ENCODE assay signal across 8 cellular contexts in genomic region chr6:52361347-52361944, GRCh38. TPM values are rescaled to one million over a fixed set of nuclear protein-coding genes. Genes with fewer than 3 reads are reported as not detected.
A peak's percentile ranks its signal among the peaks of the same experiment; 100 is the strongest.
DNase-seq lines count a peak whose midpoint lies in the region; ATAC-seq, FAIRE-seq and TF ChIP-seq lines count a peak whose summit lies in the region.

No MANE protein-coding gene starts in this region.

- H2AFZ ChIP-seq in endothelial cell of umbilical vein (ENCODE audit: low read depth, low read length), result peak overlapping the region; percentile 68

- H3K9me3 Mint-ChIP-seq in WTC11, result no peaks in the 10 kb centered on the region
- no peaks in the 10 kb centered on the region for H3K9me3 Mint-ChIP-seq in naive B cell

- H3K27ac Mint-ChIP-seq in WTC11, result peak overlapping the region; percentile 6; the same call in 1 of the 2 replicates
- peak overlapping the region; percentile 83 to 98 (median 94) for H3K27ac Mint-ChIP-seq in naive B cell

- no peaks in the 10 kb centered on the region for H4K20me1 ChIP-seq in endothelial cell of umbilical vein (replicated peaks; ENCODE audit: control insufficient read depth, extremely low read depth, insufficient read depth, low read length)

- DNase-seq in GM12865 (ENCODE audit: low read depth) (no peak), WTC11 (ENCODE audit: low spot score) (no peak), endothelial cell of umbilical vein (ENCODE audit: low read depth, low spot score) (no peak), naive B cell (no peak), NCI-H1417 treated with DMSO at 0.1 percent for 48 hours (lab: John Stamatoyannopoulos, UW) (no peak), posterior vena cava (ENCODE audit: low spot score) (no peak), HuH-7 (ENCODE audit: low spot score) (no peak)

- H3K4me1 Mint-ChIP-seq in WTC11, result peaks cover 34% of the 10 kb centered on the region
- peaks cover 21 to 29% (median 22%) of the 10 kb centered on the region in 3 donors for H3K4me1 Mint-ChIP-seq in naive B cell

- H3K27me3 Mint-ChIP-seq in WTC11 (ENCODE audit: low read depth) (peaks cover 32% of the 10 kb centered on the region), naive B cell (no peaks in the 10 kb centered on the region)

- intact Hi-C loops in endothelial cell of umbilical vein (cut with micrococcal nuclease) (loop anchor here (1.0 kb wide), 1 partner anchor 9 kb away; no protein-coding TSS in a partner anchor), posterior vena cava (cut with DNase I) (no loop called here)

- no peaks in the 10 kb centered on the region for H3K27me3 ChIP-seq in endothelial cell of umbilical vein (ENCODE audit: control insufficient read depth in 2 of 2, insufficient read depth in 2 of 2, low read length in 2 of 2)

- POLR2A ChIA-PET in WTC11 (lab: Charles Lee) (interaction anchor here (1.2 to 1.5 kb wide), 3 partner anchors 31 to 77 kb away, joined by 4 to 13 read pairs (median 5); partner anchors contain the start of gene MCM3), endothelial cell of umbilical vein (lab: Charles Lee) (interaction anchor here (0.7 to 1.1 kb wide), 3 partner anchors 9 to 39 kb away, joined by 3 to 4 read pairs (median 4); no protein-coding TSS in a partner anchor)

- dilution Hi-C loops in endothelial cell of umbilical vein (cut with MboI; ENCODE audit: extremely low pct_ligation_motif_present, low sequenced_read_pairs), result no loop called here

- peak overlapping the region; percentile 19 for H3K27ac ChIP-seq in endothelial cell of umbilical vein (ENCODE audit: insufficient read depth, low read depth, low read length)

- H3K36me3 ChIP-seq in endothelial cell of umbilical vein (ENCODE audit: control insufficient read depth in 2 of 2, extremely low read depth in 1 of 2, insufficient read depth in 2 of 2, low read length in 2 of 2), result no peaks in the 10 kb centered on the region

- CTCF ChIA-PET in WTC11 (lab: Charles Lee), result interaction anchor here (1.9 to 2.5 kb wide), 2 partner anchors 39 to 76 kb away, joined by 7 to 21 read pairs; partner anchors contain the start of gene MCM3
- CTCF ChIA-PET in endothelial cell of umbilical vein (lab: Charles Lee), result interaction anchor here (0.6 to 3.5 kb wide), 10 partner anchors 9 to 97 kb away, joined by 3 to 26 read pairs (median 6); partner anchors contain the start of gene MCM3

- H3K9ac ChIP-seq in endothelial cell of umbilical vein (replicated peaks; ENCODE audit: extremely low read depth, insufficient read depth, low read length), result peak overlapping the region; percentile 81

- TF ChIP-seq CTCF in GM12865 (IDR thresholded peaks at IDR 0.05; ENCODE audit: insufficient read depth, low read depth, low read length, missing control alignments), result no peak
- no peak for TF ChIP-seq CTCF in WTC11 (IDR thresholded peaks at IDR 0.05)
- no peak for TF ChIP-seq CTCF in endothelial cell of umbilical vein (IDR thresholded peaks at IDR 0.05; ENCODE audit: extremely low read depth in 1 of 2, insufficient read depth in 1 of 2, low read depth in 1 of 2, low read length in 2 of 2)

- H3K4me3 Mint-ChIP-seq in WTC11, result peak overlapping the region; percentile 78
- H3K4me3 Mint-ChIP-seq in naive B cell, result peak overlapping the region; percentile 82 to 97 (median 94)

- peak; percentile 48 for TF ChIP-seq POLR2A in endothelial cell of umbilical vein (IDR thresholded peaks at IDR 0.05; ENCODE audit: low read depth, low read length)

- H3K9me1 ChIP-seq in endothelial cell of umbilical vein (replicated peaks; ENCODE audit: control insufficient read depth, extremely low read depth, insufficient read depth, low read length), result no peaks in the 10 kb centered on the region

- H3K79me2 ChIP-seq in endothelial cell of umbilical vein (ENCODE audit: control insufficient read depth, insufficient read depth, low read length), result peaks cover 5% of the 10 kb centered on the region

- peak; percentile 10 for ATAC-seq in HG03159 (IDR thresholded peaks at IDR 0.05; ENCODE audit: unreplicated experiment)
- no peak; the same call in 1 of the 2 replicates for ATAC-seq in WTC11
- ATAC-seq in naive B cell (ENCODE audit: low read depth in 2 of 2), result peak; percentile 38 to 52

- H3K36me3 Mint-ChIP-seq in WTC11 (0 out of 2 replicates have a peak, but pooled peaks cover 2% of the 10 kb centered on the region), naive B cell (no peaks in the 10 kb centered on the region)

- peaks cover 12% of the 10 kb centered on the region for H3K4me1 ChIP-seq in endothelial cell of umbilical vein (ENCODE audit: control insufficient read depth, extremely low read depth, insufficient read depth, low read length)

- H3K4me3 ChIP-seq in GM12865 (ENCODE audit: low read depth, low read length) (peak overlapping the region; percentile 100), endothelial cell of umbilical vein (replicated peaks in 1 of 3; ENCODE audit: insufficient read depth in 1 of 3, low read depth in 1 of 3, low read length in 3 of 3) (peak overlapping the region; percentile 16 to 88 (median 78))

- no peaks in the 10 kb centered on the region for H3K9me3 ChIP-seq in endothelial cell of umbilical vein (replicated peaks; ENCODE audit: control insufficient read depth, insufficient read depth, low read length)

- H3K4me2 ChIP-seq in endothelial cell of umbilical vein (ENCODE audit: insufficient read depth, low read length), result peak overlapping the region; percentile 65

- FAIRE-seq in endothelial cell of umbilical vein (lab: Jason Lieb, UNC), result no peak

- TSS peak; percentile 88 for BruUV-seq in endothelial cell of umbilical vein (replicated peaks; lab: Mats Ljungman, UMichigan)

TF ChIP-seq in WTC11, 78 proteins besides CTCF, POLR2A, EP300 and RAD21 (continues in another document):
- no peak for TF ChIP-seq KAT7 (CRISPR knock-in tag; IDR thresholded peaks at IDR 0.05; ENCODE audit: borderline replicate concordance)

TF ChIP-seq in endothelial cell of umbilical vein, 7 proteins besides CTCF, POLR2A, EP300 and RAD21:
- TF ChIP-seq GATA2 (IDR thresholded peaks at IDR 0.05; ENCODE audit: insufficient read depth, insufficient read length, low read depth, low read length), result no peak
- no peak for TF ChIP-seq EZH2 (IDR thresholded peaks at IDR 0.05; ENCODE audit: borderline replicate concordance, low read depth, low read length, severe bottlenecking)
- no peak for TF ChIP-seq MAX (IDR thresholded peaks at IDR 0.05; ENCODE audit: insufficient read depth, insufficient read length)
- TF ChIP-seq MYC (IDR thresholded peaks at IDR 0.05; ENCODE audit: low read depth, low read length), result no peak
- no peak for TF ChIP-seq FOS (IDR thresholded peaks at IDR 0.05; ENCODE audit: borderline replicate concordance, insufficient read depth, low read length)
- no peak for TF ChIP-seq POLR2AphosphoS5 (IDR thresholded peaks at IDR 0.05; ENCODE audit: insufficient read depth, low read depth, low read length)
- no peak for TF ChIP-seq JUN (IDR thresholded peaks at IDR 0.05; ENCODE audit: borderline replicate concordance, insufficient read depth, insufficient read length, low read depth)

RNA-seq across cellular contexts. Expression of gene PAQR8, which starts 0.5 kb away (rescaled TPM):
- total RNA-seq in WTC11 (2021) (11.1 to 12.5 TPM (median 11.7 TPM) in 3 replicates), endothelial cell of umbilical vein (6.0 TPM in 2 replicates), posterior vena cava (1 to 10 TPM; 3.9 TPM)
- polyA plus RNA-seq in endothelial cell of umbilical vein (4.3 TPM in 2 replicates), naive B cell (ENCODE audit: low read depth in 6 of 6) (1 to 10 TPM; 2.4 to 6.2 (median 5.9) TPM)
- polyA plus RNA-seq in endothelial cell of umbilical vein (2011; cell fraction: cytosol; rRNA removed), result 2.6 and 3.1 TPM in 2 replicates
- 1.3 and 1.5 TPM in 2 replicates for polyA plus RNA-seq in endothelial cell of umbilical vein (2011; cell fraction: nucleus; rRNA removed)
- 3.8 and 5.2 TPM in 2 replicates for polyA plus RNA-seq in endothelial cell of umbilical vein (2012)
- polyA minus RNA-seq in endothelial cell of umbilical vein, result 9.5 and 11.6 TPM in 2 replicates
- 0.20 TPM for polyA minus RNA-seq in endothelial cell of umbilical vein (2011; cell fraction: cytosol; rRNA and poly(A)+ RNA removed)
- polyA minus RNA-seq in endothelial cell of umbilical vein (2011; cell fraction: nucleus; rRNA and poly(A)+ RNA removed), result 1.8 and 1.9 TPM in 2 replicates

RNA-seq across cellular contexts. Expression of gene EFHC1, which starts 58.7 kb away (rescaled TPM):
- total RNA-seq in WTC11 (2021), result 13.4 to 19.2 TPM (median 15.5 TPM) in 3 replicates
- total RNA-seq in endothelial cell of umbilical vein, result 14.6 and 21.1 TPM in 2 replicates
- polyA plus RNA-seq in endothelial cell of umbilical vein, result 17.6 and 18.5 TPM in 2 replicates
- 12.6 and 14.3 TPM in 2 replicates for polyA plus RNA-seq in endothelial cell of umbilical vein (2011; cell fraction: cytosol; rRNA removed)
- polyA plus RNA-seq in endothelial cell of umbilical vein (2011; cell fraction: nucleus; rRNA removed), result 163 and 195 TPM in 2 replicates
- 14.4 and 19.0 TPM in 2 replicates for polyA plus RNA-seq in endothelial cell of umbilical vein (2012)
- 20.2 and 30.2 TPM in 2 replicates for polyA minus RNA-seq in endothelial cell of umbilical vein
- polyA minus RNA-seq in endothelial cell of umbilical vein (2011; cell fraction: cytosol; rRNA and poly(A)+ RNA removed), result 4.7 TPM
- 29.8 and 40.7 TPM in 2 replicates for polyA minus RNA-seq in endothelial cell of umbilical vein (2011; cell fraction: nucleus; rRNA and poly(A)+ RNA removed)
- 10 to 100 TPM in 2 of 6 donors, 1 to 10 TPM in 4; 4.1 to 27.2 (median 8.4) TPM for polyA plus RNA-seq in naive B cell (ENCODE audit: low read depth in 6 of 6)
- 10 to 100 TPM; 12.0 to 13.5 TPM for total RNA-seq in posterior vena cava
